In genomic region chr4:169315530-169316306, GRCh38 we compare ENCODE assay signal across 11 cellular contexts. TPM values are rescaled to one million over a fixed set of nuclear protein-coding genes. Genes with fewer than 3 reads are reported as not detected.
A peak's percentile ranks its signal among the peaks of the same experiment; 100 is the strongest.
DNase-seq lines count a peak whose midpoint lies in the region; ATAC-seq and TF ChIP-seq lines count a peak whose summit lies in the region.
"Had no signal": no experiment of that assay in that cellular context is flagged by ENCODE, and none has a peak within 500 bp of the region (broad histone marks: within the 10 kb centered on the region; RNA-seq: fewer than 3 reads in every experiment).

No MANE protein-coding gene starts in this region.

- no peaks in the 10 kb centered on the region for H3K36me3 ChIP-seq in aorta (ENCODE audit: control insufficient read depth in 1 of 2, insufficient read depth in 2 of 2, low read length in 1 of 2)
- H3K36me3 ChIP-seq: spleen had no signal

- H3K27ac ChIP-seq in aorta (ENCODE audit: low read depth in 1 of 2, low read length in 2 of 2): no peak overlapping the region
- H3K27ac ChIP-seq: spleen had no signal

- DNase-seq in HCEC 1CT (peak; percentile 66), RPMI7951 (ENCODE audit: low read depth) (peak; percentile 8), fibroblast of pulmonary artery (ENCODE audit: low read depth) (peak; percentile 53), pons (ENCODE audit: low spot score) (peak; percentile 23), HPDE6-E6E7 (ENCODE audit: extremely low spot score) (no peak), ecto neural progenitor cell (ENCODE audit: low spot score) (no peak), aorta (no peak)
- DNase-seq: activated naive CD8-positive, alpha-beta T cell treated with anti-CD3 and anti-CD28 coated beads, Interleukin-2, amount 50 U/mL, for 24 hours; spleen had no signal

- no peak for TF ChIP-seq CTCF in fibroblast of pulmonary artery (IDR thresholded peaks at IDR 0.05; ENCODE audit: low read length, missing control alignments)

- WGBS in aorta, 2 donors: 29 to 40% methylated on average over 5 of the region's 5 CpGs

- H3K27me3 ChIP-seq in aorta (ENCODE audit: control insufficient read depth in 1 of 2, insufficient read depth in 2 of 2, low read length in 1 of 2): no peaks in the 10 kb centered on the region

- no peaks in the 10 kb centered on the region for H3K9me3 ChIP-seq in aorta (ENCODE audit: control insufficient read depth, low read length)
- H3K9me3 ChIP-seq: spleen had no signal

- no peak overlapping the region for H3K4me3 ChIP-seq in fibroblast of pulmonary artery (replicated peaks; ENCODE audit: low read depth, low read length)
- no peak overlapping the region for H3K4me3 ChIP-seq in aorta (ENCODE audit: low read length in 2 of 2)
- H3K4me3 ChIP-seq: spleen had no signal

- intact Hi-C loops in aorta (cut with DNase I): no loop called here

- peaks cover 0 to 3% of the 10 kb centered on the region in 2 donors for H3K4me1 ChIP-seq in aorta (ENCODE audit: control insufficient read depth in 1 of 2, insufficient read depth in 2 of 2, low read length in 2 of 2)

- ATAC-seq in HG02970 (IDR thresholded peaks at IDR 0.05; ENCODE audit: low FRiP score, unreplicated experiment) (no peak), aorta (ENCODE audit: low FRiP score) (no peak)
- ATAC-seq: activated naive CD8-positive, alpha-beta T cell treated with anti-CD3 and anti-CD28 coated beads, Interleukin-2, amount 50 U/mL, for 24 hours; WTC11 had no signal

RNA-seq across cellular contexts. Expression of gene SH3RF1, which starts 45.0 kb away (rescaled TPM):
- 6.3 and 9.4 TPM in 2 replicates for total RNA-seq in RPMI7951 (2014; rRNA removed; shearing (Covaris generic))
- 10 to 100 TPM; 27.3 to 31.8 TPM for total RNA-seq in aorta
- polyA plus RNA-seq in aorta: 1 to 10 TPM; 7.6 to 8.8 TPM

Comparison
In these comparisons a context has a peak if more than half of its experiments do, and no peak if none do; other contexts are left out.
1. DNase-seq: peak in HCEC 1CT (single experiment), RPMI7951 (single experiment), fibroblast of pulmonary artery (single experiment) and pons (single experiment); none in HPDE6-E6E7 (single experiment), ecto neural progenitor cell (single experiment) and aorta (0 of 2).